Comparison of ENCODE assay signal across 10 cellular contexts in genomic region chr9:107274096-107274495, GRCh38. TPM values are rescaled to one million over a fixed set of nuclear protein-coding genes. Genes with fewer than 3 reads are reported as not detected.
DNase-seq lines count a peak whose midpoint lies in the region; ATAC-seq and TF ChIP-seq lines count a peak whose summit lies in the region.
"Had no signal": no experiment of that assay in that cellular context is flagged by ENCODE, and none has a peak within 500 bp of the region (broad histone marks: within the 10 kb centered on the region; RNA-seq: fewer than 3 reads in every experiment).

No MANE protein-coding gene starts in this region.

- H3K36me3 Mint-ChIP-seq in activated CD8-positive, alpha-beta T cell treated with anti-CD3 and anti-CD28 coated beads, Interleukin-2, amount 10 ng/mL, durations not matched to agents 7 days and 5 days (ENCODE audit: low read depth): no peaks in the 10 kb centered on the region

- DNase-seq in activated CD8-positive, alpha-beta T cell treated with anti-CD3 and anti-CD28 coated beads, Interleukin-2, amount 10 ng/mL, durations not matched to agents 7 days and 5 days: no peak
- DNase-seq in NCI-H2107 treated with DMSO at 0.1 percent for 48 hours (lab: John Stamatoyannopoulos, UW; ENCODE audit: unreplicated experiment): no peak
- DNase-seq in tibial artery: no peak
- no peak for DNase-seq in NCI-H69 (lab: John Stamatoyannopoulos, UW)
- DNase-seq: effector CD4-positive, alpha-beta T cell had no signal

- no peak overlapping the region for H3K27ac Mint-ChIP-seq in activated CD8-positive, alpha-beta T cell treated with anti-CD3 and anti-CD28 coated beads, Interleukin-2, amount 10 ng/mL, durations not matched to agents 7 days and 5 days

- peaks cover 42% of the 10 kb centered on the region for H3K4me1 ChIP-seq in skeletal muscle satellite cell (ENCODE audit: control insufficient read depth, insufficient read depth, low read length)
- H3K4me1 ChIP-seq in tibial artery: peaks cover 0 to 14% (median 9%) of the 10 kb centered on the region in 4 donors

- H3K9ac ChIP-seq in skeletal muscle satellite cell (ENCODE audit: low read depth, low read length): no peak overlapping the region

- CTCF ChIA-PET in activated CD8-positive, alpha-beta T cell treated with anti-CD3 and anti-CD28 coated beads, Interleukin-2, amount 10 ng/mL, durations not matched to agents 7 days and 5 days (lab: Charles Lee): interaction anchor here (1.5 to 1.6 kb wide), 2 partner anchors 8 to 67 kb away, joined by 3 to 7 read pairs; no protein-coding TSS in a partner anchor

- no peak overlapping the region for H3K4me3 Mint-ChIP-seq in activated CD8-positive, alpha-beta T cell treated with anti-CD3 and anti-CD28 coated beads, Interleukin-2, amount 10 ng/mL, durations not matched to agents 7 days and 5 days

- H3K4me3 ChIP-seq in skeletal muscle satellite cell (ENCODE audit: low read length) (no peak overlapping the region), tibial artery (no peak overlapping the region)
- H3K4me3 ChIP-seq: skin epidermis had no signal

- H3K27me3 ChIP-seq in skeletal muscle satellite cell (ENCODE audit: control insufficient read depth, insufficient read depth, low read length) (no peaks in the 10 kb centered on the region), tibial artery (no peaks in the 10 kb centered on the region)

- intact Hi-C loops in tibial artery (cut with DNase I; ENCODE audit: low total_unique reads): no loop called here

- no peak for TF ChIP-seq CTCF in tibial artery (IDR thresholded peaks at IDR 0.05)

- H3K9me3 ChIP-seq in skeletal muscle satellite cell (replicated peaks; ENCODE audit: low read length) (no peaks in the 10 kb centered on the region), tibial artery (no peaks in the 10 kb centered on the region)

- POLR2A ChIA-PET in activated CD8-positive, alpha-beta T cell treated with anti-CD3 and anti-CD28 coated beads, Interleukin-2, amount 10 ng/mL, durations not matched to agents 7 days and 5 days (lab: Charles Lee): no interaction called here

- peak overlapping the region; percentile 30 for H3K4me2 ChIP-seq in skeletal muscle satellite cell (ENCODE audit: low read length)

- peaks cover 26% of the 10 kb centered on the region for H3K27me3 Mint-ChIP-seq in activated CD8-positive, alpha-beta T cell treated with anti-CD3 and anti-CD28 coated beads, Interleukin-2, amount 10 ng/mL, durations not matched to agents 7 days and 5 days (ENCODE audit: low read depth)

- H3K4me1 Mint-ChIP-seq in activated CD8-positive, alpha-beta T cell treated with anti-CD3 and anti-CD28 coated beads, Interleukin-2, amount 10 ng/mL, durations not matched to agents 7 days and 5 days (ENCODE audit: low read depth): peaks cover 2% of the 10 kb centered on the region

- H3K27ac ChIP-seq in tibial artery: no peak overlapping the region
- H3K27ac ChIP-seq: skin epidermis had no signal

- ATAC-seq in GM19023 (IDR thresholded peaks at IDR 0.05; ENCODE audit: unreplicated experiment) (peak; percentile 76), HG02884 (IDR thresholded peaks at IDR 0.05; ENCODE audit: unreplicated experiment) (peak; percentile 43), esophagus mucosa (no peak)
- ATAC-seq in activated CD8-positive, alpha-beta T cell treated with anti-CD3 and anti-CD28 coated beads, Interleukin-2, amount 10 ng/mL, durations not matched to agents 7 days and 5 days: peak; percentile 39

- H3K36me3 ChIP-seq in skeletal muscle satellite cell (ENCODE audit: insufficient read depth, low read length) (no peaks in the 10 kb centered on the region), tibial artery (no peaks in the 10 kb centered on the region)

- no peaks in the 10 kb centered on the region for H3K9me3 Mint-ChIP-seq in activated CD8-positive, alpha-beta T cell treated with anti-CD3 and anti-CD28 coated beads, Interleukin-2, amount 10 ng/mL, durations not matched to agents 7 days and 5 days (ENCODE audit: insufficient read depth)

RNA-seq across cellular contexts. Expression of gene RAD23B, which starts 9.0 kb away (rescaled TPM):
- 100 to 1,000 TPM; 104 to 106 TPM for total RNA-seq in activated CD8-positive, alpha-beta T cell treated with anti-CD3 and anti-CD28 coated beads, Interleukin-2, amount 10 ng/mL, durations not matched to agents 7 days and 5 days
- 111 and 146 TPM in 2 replicates for total RNA-seq in skeletal muscle satellite cell (2012; rRNA removed)
- 112 TPM for total RNA-seq in esophagus mucosa
